Comparison of ENCODE assay signal across 19 cellular contexts in the genomic region with DNA sequence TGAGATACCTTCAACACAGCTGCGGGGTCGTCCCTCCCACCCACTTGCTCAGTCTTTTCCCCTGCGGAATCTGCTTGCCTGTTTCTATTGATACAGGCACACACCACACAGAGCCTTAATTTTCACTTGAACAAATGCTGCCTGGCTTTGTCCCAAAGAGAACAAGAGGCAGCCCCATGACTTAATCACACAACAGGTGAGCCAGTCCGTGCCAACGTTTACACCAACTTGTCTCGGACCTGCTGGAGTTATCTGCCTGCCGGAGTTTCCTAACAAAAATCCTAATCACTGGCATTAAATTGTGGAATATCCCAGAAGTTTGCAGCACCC.
"Had no signal": no experiment of that assay in that cellular context is flagged by ENCODE, and none has a peak within 500 bp of the region (broad histone marks: within the 10 kb centered on the region; RNA-seq: fewer than 3 reads in every experiment).

No MANE protein-coding gene starts in this region.

- H3K4me3 ChIP-seq: adrenal gland, hepatocyte, sigmoid colon, tibial nerve, vagina had no signal

- H3K36me3 Mint-ChIP-seq: naive thymus-derived CD8-positive, alpha-beta T cell had no signal

- H3K36me3 ChIP-seq: adrenal gland, sigmoid colon, tibial nerve, vagina had no signal

- H3K27ac Mint-ChIP-seq: activated CD4-positive, alpha-beta T cell treated with anti-CD3 and anti-CD28 coated beads, Interleukin-2, amount 10 ng/mL, durations not matched to agents 7 days and 5 days; activated CD8-positive, alpha-beta T cell treated with anti-CD3 and anti-CD28 coated beads, Interleukin-2, amount 10 ng/mL, durations not matched to agents 7 days and 5 days; naive thymus-derived CD8-positive, alpha-beta T cell; T-helper 1 cell treated with Interleukin-12 subunit alpha and Interleukin-12 subunit beta and Interleukin-4 antibody, amounts not matched to agents 30 μg/mL and 1 μg/mL, for 36 hours had no signal

- DNase-seq: activated CD4-positive, alpha-beta T cell treated with anti-CD3 and anti-CD28 coated beads, Interleukin-2, amount 10 ng/mL, durations not matched to agents 7 days and 5 days; activated CD8-positive, alpha-beta T cell treated with anti-CD3 and anti-CD28 coated beads, Interleukin-2, amount 10 ng/mL, durations not matched to agents 7 days and 5 days; activated effector memory CD4-positive, alpha-beta T cell treated with Interleukin-2 at 50 U/mL for 16 hours; activated naive CD4-positive, alpha-beta T cell treated with anti-CD3 and anti-CD28 coated beads, Interleukin-2, amount 50 U/mL, for 16 hours; activated T-cell treated with anti-CD3 and anti-CD28 coated beads, Interleukin-2, amount 50 U/mL, for 4 hours; mesenchymal stem cell; naive thymus-derived CD8-positive, alpha-beta T cell; sigmoid colon; stimulated activated CD4-positive, alpha-beta T cell treated with anti-CD3 and anti-CD28 coated beads, Interleukin-12 subunit alpha, Interleukin-12 subunit beta, amount 100 ng/mL, for 4 hours; stimulated activated CD4-positive, alpha-beta T cell treated with anti-CD3 and anti-CD28 coated beads, Interleukin-1b, Interleukin-23, amount 100 ng/mL, for 48 hours; stimulated activated CD8-positive, alpha-beta memory T cell treated with anti-CD3 and anti-CD28 coated beads, Interleukin-4, amount 100 ng/mL, for 48 hours; stimulated activated naive CD4-positive, alpha-beta T cell; substantia nigra had no signal

- ATAC-seq: activated CD4-positive, CD25-positive, alpha-beta regulatory T cell treated with anti-CD3 and anti-CD28 coated beads, Interleukin-2, amount 50 U/mL, for 24 hours; activated CD8-positive, alpha-beta T cell treated with anti-CD3 and anti-CD28 coated beads, Interleukin-2, amount 10 ng/mL, durations not matched to agents 7 days and 5 days; activated T-cell treated with anti-CD3 and anti-CD28 coated beads, Interleukin-2, amount 50 U/mL, for 4 hours; naive thymus-derived CD8-positive, alpha-beta T cell had no signal

- H3K9me3 ChIP-seq: adrenal gland, sigmoid colon, tibial nerve, vagina had no signal

- H3K27ac ChIP-seq: hepatocyte, sigmoid colon, tibial nerve, vagina had no signal

- H3K4me3 Mint-ChIP-seq: activated CD4-positive, alpha-beta T cell treated with anti-CD3 and anti-CD28 coated beads, Interleukin-2, amount 10 ng/mL, durations not matched to agents 7 days and 5 days; activated CD8-positive, alpha-beta T cell treated with anti-CD3 and anti-CD28 coated beads, Interleukin-2, amount 10 ng/mL, durations not matched to agents 7 days and 5 days; activated T-cell treated with anti-CD3 and anti-CD28 coated beads, Interleukin-2, amount 50 U/mL, for 4 hours; naive thymus-derived CD8-positive, alpha-beta T cell; T-helper 1 cell treated with Interleukin-12 subunit alpha and Interleukin-12 subunit beta and Interleukin-4 antibody, amounts not matched to agents 30 μg/mL and 1 μg/mL, for 36 hours had no signal

- H3K9me3 Mint-ChIP-seq: activated CD4-positive, alpha-beta T cell treated with anti-CD3 and anti-CD28 coated beads, Interleukin-2, amount 10 ng/mL, durations not matched to agents 7 days and 5 days; activated T-cell treated with anti-CD3 and anti-CD28 coated beads, Interleukin-2, amount 50 U/mL, for 4 hours; naive thymus-derived CD8-positive, alpha-beta T cell; T-helper 1 cell treated with Interleukin-12 subunit alpha and Interleukin-12 subunit beta and Interleukin-4 antibody, amounts not matched to agents 30 μg/mL and 1 μg/mL, for 36 hours had no signal

- H3K27me3 ChIP-seq: adrenal gland, hepatocyte, sigmoid colon, tibial nerve, vagina had no signal
